ENCODE assay signal across 2 cellular contexts in the genomic region with DNA sequence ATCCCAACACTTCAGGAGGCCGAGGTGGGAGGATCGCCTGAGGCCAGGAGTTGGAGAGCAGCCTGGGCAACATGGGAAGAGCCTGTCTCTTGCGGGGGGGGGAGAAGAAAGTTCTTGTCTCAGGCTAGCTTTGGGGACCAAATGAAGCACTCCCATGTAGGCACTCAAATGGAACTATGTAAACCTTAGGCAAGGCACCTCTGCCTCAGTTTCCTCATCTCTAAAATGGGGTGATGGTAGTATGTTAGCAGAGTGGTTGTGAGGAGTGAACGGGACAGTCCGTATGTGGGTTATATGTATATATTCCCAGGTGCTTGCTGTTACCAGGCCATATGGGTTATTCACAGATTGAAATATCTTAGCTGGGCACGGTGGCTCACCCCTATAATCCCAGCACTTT.
TF ChIP-seq lines count a peak whose summit lies in the region.

No MANE protein-coding gene starts in this region.

TF ChIP-seq in HEK293, 187 proteins besides CTCF, POLR2A, EP300 and RAD21 (continued from another document):
- TF ChIP-seq, protein P1, sequence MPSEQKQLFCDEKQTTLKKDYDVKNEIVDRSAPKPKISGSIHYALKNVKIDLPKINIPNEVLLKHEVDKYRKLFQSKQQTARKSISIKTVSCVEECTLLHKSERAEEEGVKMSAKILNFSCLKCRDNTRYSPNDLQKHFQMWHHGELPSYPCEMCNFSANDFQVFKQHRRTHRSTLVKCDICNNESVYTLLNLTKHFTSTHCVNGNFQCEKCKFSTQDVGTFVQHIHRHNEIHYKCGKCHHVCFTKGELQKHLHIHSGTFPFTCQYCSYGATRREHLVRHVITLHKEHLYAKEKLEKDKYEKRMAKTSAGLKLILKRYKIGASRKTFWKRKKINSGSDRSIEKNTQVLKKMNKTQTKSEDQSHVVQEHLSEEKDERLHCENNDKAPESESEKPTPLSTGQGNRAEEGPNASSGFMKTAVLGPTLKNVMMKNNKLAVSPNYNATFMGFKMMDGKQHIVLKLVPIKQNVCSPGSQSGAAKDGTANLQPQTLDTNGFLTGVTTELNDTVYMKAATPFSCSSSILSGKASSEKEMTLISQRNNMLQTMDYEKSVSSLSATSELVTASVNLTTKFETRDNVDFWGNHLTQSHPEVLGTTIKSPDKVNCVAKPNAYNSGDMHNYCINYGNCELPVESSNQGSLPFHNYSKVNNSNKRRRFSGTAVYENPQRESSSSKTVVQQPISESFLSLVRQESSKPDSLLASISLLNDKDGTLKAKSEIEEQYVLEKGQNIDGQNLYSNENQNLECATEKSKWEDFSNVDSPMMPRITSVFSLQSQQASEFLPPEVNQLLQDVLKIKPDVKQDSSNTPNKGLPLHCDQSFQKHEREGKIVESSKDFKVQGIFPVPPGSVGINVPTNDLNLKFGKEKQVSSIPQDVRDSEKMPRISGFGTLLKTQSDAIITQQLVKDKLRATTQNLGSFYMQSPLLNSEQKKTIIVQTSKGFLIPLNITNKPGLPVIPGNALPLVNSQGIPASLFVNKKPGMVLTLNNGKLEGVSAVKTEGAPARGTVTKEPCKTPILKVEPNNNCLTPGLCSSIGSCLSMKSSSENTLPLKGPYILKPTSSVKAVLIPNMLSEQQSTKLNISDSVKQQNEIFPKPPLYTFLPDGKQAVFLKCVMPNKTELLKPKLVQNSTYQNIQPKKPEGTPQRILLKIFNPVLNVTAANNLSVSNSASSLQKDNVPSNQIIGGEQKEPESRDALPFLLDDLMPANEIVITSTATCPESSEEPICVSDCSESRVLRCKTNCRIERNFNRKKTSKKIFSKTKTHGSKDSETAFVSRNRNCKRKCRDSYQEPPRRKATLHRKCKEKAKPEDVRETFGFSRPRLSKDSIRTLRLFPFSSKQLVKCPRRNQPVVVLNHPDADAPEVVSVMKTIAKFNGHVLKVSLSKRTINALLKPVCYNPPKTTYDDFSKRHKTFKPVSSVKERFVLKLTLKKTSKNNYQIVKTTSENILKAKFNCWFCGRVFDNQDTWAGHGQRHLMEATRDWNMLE (tag by site-specific recombination; conservative IDR thresholded peaks at IDR 0.05; ENCODE audit: low read depth): no peak
- no peak for TF ChIP-seq ZNF514 (tag by site-specific recombination; IDR thresholded peaks at IDR 0.05)
- no peak for TF ChIP-seq ZNF561 (tag by site-specific recombination; IDR thresholded peaks at IDR 0.05; ENCODE audit: borderline replicate concordance)

TF ChIP-seq in WTC11, 78 proteins besides CTCF, POLR2A, EP300 and RAD21 (continued from another document):
- TF ChIP-seq, protein P2, sequence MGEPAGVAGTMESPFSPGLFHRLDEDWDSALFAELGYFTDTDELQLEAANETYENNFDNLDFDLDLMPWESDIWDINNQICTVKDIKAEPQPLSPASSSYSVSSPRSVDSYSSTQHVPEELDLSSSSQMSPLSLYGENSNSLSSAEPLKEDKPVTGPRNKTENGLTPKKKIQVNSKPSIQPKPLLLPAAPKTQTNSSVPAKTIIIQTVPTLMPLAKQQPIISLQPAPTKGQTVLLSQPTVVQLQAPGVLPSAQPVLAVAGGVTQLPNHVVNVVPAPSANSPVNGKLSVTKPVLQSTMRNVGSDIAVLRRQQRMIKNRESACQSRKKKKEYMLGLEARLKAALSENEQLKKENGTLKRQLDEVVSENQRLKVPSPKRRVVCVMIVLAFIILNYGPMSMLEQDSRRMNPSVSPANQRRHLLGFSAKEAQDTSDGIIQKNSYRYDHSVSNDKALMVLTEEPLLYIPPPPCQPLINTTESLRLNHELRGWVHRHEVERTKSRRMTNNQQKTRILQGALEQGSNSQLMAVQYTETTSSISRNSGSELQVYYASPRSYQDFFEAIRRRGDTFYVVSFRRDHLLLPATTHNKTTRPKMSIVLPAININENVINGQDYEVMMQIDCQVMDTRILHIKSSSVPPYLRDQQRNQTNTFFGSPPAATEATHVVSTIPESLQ (CRISPR knock-in tag; IDR thresholded peaks at IDR 0.05): no peak
- TF ChIP-seq, protein P3, sequence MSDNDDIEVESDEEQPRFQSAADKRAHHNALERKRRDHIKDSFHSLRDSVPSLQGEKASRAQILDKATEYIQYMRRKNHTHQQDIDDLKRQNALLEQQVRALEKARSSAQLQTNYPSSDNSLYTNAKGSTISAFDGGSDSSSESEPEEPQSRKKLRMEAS (CRISPR knock-in tag; IDR thresholded peaks at IDR 0.05): no peak
- TF ChIP-seq NR3C1 (CRISPR knock-in tag; conservative IDR thresholded peaks at IDR 0.05; ENCODE audit: low read depth) (no peak), SP1 (CRISPR knock-in tag; conservative IDR thresholded peaks at IDR 0.05) (no peak), RORB (CRISPR knock-in tag; IDR thresholded peaks at IDR 0.05) (no peak), JAZF1 (CRISPR knock-in tag; IDR thresholded peaks at IDR 0.05) (no peak), JUN (CRISPR knock-in tag; IDR thresholded peaks at IDR 0.05) (no peak), SMAD3 (CRISPR knock-in tag; IDR thresholded peaks at IDR 0.05; ENCODE audit: borderline replicate concordance) (no peak), FOXJ3 (CRISPR knock-in tag; IDR thresholded peaks at IDR 0.05; ENCODE audit: borderline replicate concordance) (no peak), ESRRA (CRISPR knock-in tag; IDR thresholded peaks at IDR 0.05; ENCODE audit: borderline replicate concordance) (no peak)
- TF ChIP-seq, protein P4, sequence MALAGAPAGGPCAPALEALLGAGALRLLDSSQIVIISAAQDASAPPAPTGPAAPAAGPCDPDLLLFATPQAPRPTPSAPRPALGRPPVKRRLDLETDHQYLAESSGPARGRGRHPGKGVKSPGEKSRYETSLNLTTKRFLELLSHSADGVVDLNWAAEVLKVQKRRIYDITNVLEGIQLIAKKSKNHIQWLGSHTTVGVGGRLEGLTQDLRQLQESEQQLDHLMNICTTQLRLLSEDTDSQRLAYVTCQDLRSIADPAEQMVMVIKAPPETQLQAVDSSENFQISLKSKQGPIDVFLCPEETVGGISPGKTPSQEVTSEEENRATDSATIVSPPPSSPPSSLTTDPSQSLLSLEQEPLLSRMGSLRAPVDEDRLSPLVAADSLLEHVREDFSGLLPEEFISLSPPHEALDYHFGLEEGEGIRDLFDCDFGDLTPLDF (CRISPR knock-in tag; IDR thresholded peaks at IDR 0.05): no peak
- TF ChIP-seq, protein P5, sequence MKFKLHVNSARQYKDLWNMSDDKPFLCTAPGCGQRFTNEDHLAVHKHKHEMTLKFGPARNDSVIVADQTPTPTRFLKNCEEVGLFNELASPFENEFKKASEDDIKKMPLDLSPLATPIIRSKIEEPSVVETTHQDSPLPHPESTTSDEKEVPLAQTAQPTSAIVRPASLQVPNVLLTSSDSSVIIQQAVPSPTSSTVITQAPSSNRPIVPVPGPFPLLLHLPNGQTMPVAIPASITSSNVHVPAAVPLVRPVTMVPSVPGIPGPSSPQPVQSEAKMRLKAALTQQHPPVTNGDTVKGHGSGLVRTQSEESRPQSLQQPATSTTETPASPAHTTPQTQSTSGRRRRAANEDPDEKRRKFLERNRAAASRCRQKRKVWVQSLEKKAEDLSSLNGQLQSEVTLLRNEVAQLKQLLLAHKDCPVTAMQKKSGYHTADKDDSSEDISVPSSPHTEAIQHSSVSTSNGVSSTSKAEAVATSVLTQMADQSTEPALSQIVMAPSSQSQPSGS (CRISPR knock-in tag; IDR thresholded peaks at IDR 0.05; ENCODE audit: borderline replicate concordance, low read depth): no peak
- TF ChIP-seq, protein P6, sequence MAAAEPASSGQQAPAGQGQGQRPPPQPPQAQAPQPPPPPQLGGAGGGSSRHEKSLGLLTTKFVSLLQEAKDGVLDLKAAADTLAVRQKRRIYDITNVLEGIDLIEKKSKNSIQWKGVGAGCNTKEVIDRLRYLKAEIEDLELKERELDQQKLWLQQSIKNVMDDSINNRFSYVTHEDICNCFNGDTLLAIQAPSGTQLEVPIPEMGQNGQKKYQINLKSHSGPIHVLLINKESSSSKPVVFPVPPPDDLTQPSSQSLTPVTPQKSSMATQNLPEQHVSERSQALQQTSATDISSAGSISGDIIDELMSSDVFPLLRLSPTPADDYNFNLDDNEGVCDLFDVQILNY (CRISPR knock-in tag; IDR thresholded peaks at IDR 0.05): no peak
